8 cellular contexts compared by ENCODE assay signal in the genomic region with DNA sequence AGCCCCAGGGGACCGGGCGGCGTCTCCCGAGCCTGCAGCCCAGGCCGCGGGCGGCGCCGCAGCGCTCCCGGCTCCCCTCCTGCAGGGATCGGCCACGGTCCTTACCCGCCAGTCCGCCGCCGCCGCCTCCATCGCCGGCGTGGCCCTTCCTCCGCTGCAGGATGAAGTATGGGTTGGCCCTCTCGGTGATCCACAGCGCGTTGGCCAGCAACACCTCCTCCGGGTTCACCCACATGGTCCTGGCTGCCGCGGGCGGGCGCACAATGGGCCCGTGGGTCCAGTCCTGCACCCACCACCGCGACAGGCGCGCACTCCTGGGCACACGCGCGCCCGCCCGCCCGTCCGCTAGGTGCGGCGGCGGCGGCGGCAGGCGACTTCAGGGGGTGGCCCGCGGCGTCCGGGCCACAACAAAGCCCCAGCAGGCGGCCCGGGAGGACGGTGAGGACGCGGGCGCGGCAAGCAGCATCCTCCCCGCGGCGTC. TPM values are rescaled to one million over a fixed set of nuclear protein-coding genes. Genes with fewer than 3 reads are reported as not detected.
DNase-seq lines count a peak whose midpoint lies in the region; ATAC-seq and TF ChIP-seq lines count a peak whose summit lies in the region.

No MANE protein-coding gene starts in this region.

- no peaks in the 10 kb centered on the region for H3K9me2 ChIP-seq in SU-DHL-6 (replicated peaks; ENCODE audit: insufficient read depth, low read length)

- no peaks in the 10 kb centered on the region for H3K36me3 ChIP-seq in SU-DHL-6 (ENCODE audit: low read length)
- H3K36me3 ChIP-seq in tibial nerve, result no peaks in the 10 kb centered on the region

- peak; percentile 40 for DNase-seq in Daoy (ENCODE audit: low read depth)
- peak; percentile 8 for DNase-seq in GM19240 (ENCODE audit: insufficient read length, low spot score)
- DNase-seq in epithelial cell of esophagus (ENCODE audit: low read depth), result peak; percentile 51
- DNase-seq in mesothelial cell of epicardium (ENCODE audit: low spot score in 2 of 2, unreplicated experiment in 2 of 2), result peak; percentile 32 to 73
- peak in 1 of 2 donors; percentile 11 for DNase-seq in tibial nerve (ENCODE audit: low spot score in 2 of 2)
- no peak for DNase-seq in SHP77 treated with DMSO at 0.1 percent for 48 hours (lab: John Stamatoyannopoulos, UW)

- peaks cover 12% of the 10 kb centered on the region for H3K9me3 Mint-ChIP-seq in mesothelial cell of epicardium

- H3K27me3 Mint-ChIP-seq in mesothelial cell of epicardium (ENCODE audit: low read depth), result no peaks in the 10 kb centered on the region

- no peak overlapping the region for H3K27ac ChIP-seq in SU-DHL-6 (ENCODE audit: low read depth, low read length)
- H3K27ac ChIP-seq in tibial nerve, result peak overlapping the region; percentile 89 to 99 (median 96)

- H4K20me1 ChIP-seq in SU-DHL-6 (ENCODE audit: low read depth, low read length), result no peaks in the 10 kb centered on the region

- WGBS in tibial nerve, 2 donors, result 0% methylated on average over 18 of the region's 62 CpGs; no CpG with 5 or more reads in 1 of the 2 donors

- peak overlapping the region; percentile 66 for H2AFZ ChIP-seq in SU-DHL-6 (ENCODE audit: low read depth, low read length, severe bottlenecking)

- no peaks in the 10 kb centered on the region for H3K27me3 ChIP-seq in SU-DHL-6 (ENCODE audit: low read length)
- no peaks in the 10 kb centered on the region for H3K27me3 ChIP-seq in tibial nerve

- H3K9me3 ChIP-seq in SU-DHL-6 (ENCODE audit: insufficient read depth, low read length) (no peaks in the 10 kb centered on the region), tibial nerve (peaks cover 0 to 4% (median 0%) of the 10 kb centered on the region in 4 donors)

- 0 out of 2 replicates have a peak, but pooled peaks cover 7% of the 10 kb centered on the region for H3F3A ChIP-seq in SU-DHL-6 (ENCODE audit: insufficient read depth)

- H3K4me2 ChIP-seq in SU-DHL-6 (ENCODE audit: low read depth, low read length, poor library complexity, severe bottlenecking), result peak overlapping the region; percentile 62

- H3K4me3 ChIP-seq in SU-DHL-6 (ENCODE audit: insufficient read depth, low read length, poor library complexity, severe bottlenecking) (peak overlapping the region; percentile 55), epithelial cell of esophagus (ENCODE audit: low read length) (peak overlapping the region; percentile 70), tibial nerve (peak overlapping the region; percentile 68 to 98 (median 79))

- TF ChIP-seq POLR2A in tibial nerve (IDR thresholded peaks at IDR 0.05), result no peak

- H3K79me2 ChIP-seq in SU-DHL-6 (ENCODE audit: insufficient read depth, low read length), result no peaks in the 10 kb centered on the region

- ATAC-seq in HG03175 (IDR thresholded peaks at IDR 0.05; ENCODE audit: unreplicated experiment), result peak; percentile 58

- H3K36me3 Mint-ChIP-seq in mesothelial cell of epicardium, result peaks cover 20% of the 10 kb centered on the region

- TF ChIP-seq EP300 in tibial nerve (IDR thresholded peaks at IDR 0.05), result no peak

- H3K27ac Mint-ChIP-seq in mesothelial cell of epicardium, result peak overlapping the region; percentile 93

- peaks cover 43% of the 10 kb centered on the region for H3K4me1 Mint-ChIP-seq in mesothelial cell of epicardium

- H3K4me1 ChIP-seq in tibial nerve, result peaks cover 0 to 22% (median 5%) of the 10 kb centered on the region in 4 donors

- peak overlapping the region; percentile 39 for H3K9ac ChIP-seq in SU-DHL-6 (ENCODE audit: low read length)

- no peak for TF ChIP-seq CTCF in SU-DHL-6 (IDR thresholded peaks at IDR 0.05; ENCODE audit: insufficient read depth, low read length, poor library complexity, severe bottlenecking)
- TF ChIP-seq CTCF in epithelial cell of esophagus (IDR thresholded peaks at IDR 0.05; ENCODE audit: insufficient read depth, low read depth, low read length, missing control alignments), result no peak
- TF ChIP-seq CTCF in mesothelial cell of epicardium (IDR thresholded peaks at IDR 0.05; ENCODE audit: unreplicated experiment), result no peak
- peak in 3 of 5 experiments; percentile 8 to 41 (median 13) for TF ChIP-seq CTCF in tibial nerve (IDR thresholded peaks at IDR 0.05)

- H3K4me3 Mint-ChIP-seq in mesothelial cell of epicardium, result peak overlapping the region; percentile 85

RNA-seq across cellular contexts. Expression of gene TBC1D9, which starts 0.3 kb away (rescaled TPM):
- total RNA-seq in Daoy (2014; rRNA removed; shearing (Covaris generic)), result 6.1 and 8.5 TPM in 2 replicates
- total RNA-seq in mesothelial cell of epicardium (49.6 to 54.2 TPM (median 52.4 TPM) in 3 replicates), tibial nerve (10 to 100 TPM; 18.4 to 23.7 (median 19.6) TPM)

Comparison
In these comparisons a context has a peak if more than half of its experiments do, and no peak if none do; other contexts are left out.
1. CTCF ChIP-seq: peak in tibial nerve (3 of 5); none in SU-DHL-6 (single experiment), epithelial cell of esophagus (single experiment) and mesothelial cell of epicardium (single experiment).
2. Peak in every context shown above with its lines, with median percentiles within 50 percentile points of each other: H3K4me3 ChIP-seq.